ENCODE assay signal across 1 cellular context in the genomic region with DNA sequence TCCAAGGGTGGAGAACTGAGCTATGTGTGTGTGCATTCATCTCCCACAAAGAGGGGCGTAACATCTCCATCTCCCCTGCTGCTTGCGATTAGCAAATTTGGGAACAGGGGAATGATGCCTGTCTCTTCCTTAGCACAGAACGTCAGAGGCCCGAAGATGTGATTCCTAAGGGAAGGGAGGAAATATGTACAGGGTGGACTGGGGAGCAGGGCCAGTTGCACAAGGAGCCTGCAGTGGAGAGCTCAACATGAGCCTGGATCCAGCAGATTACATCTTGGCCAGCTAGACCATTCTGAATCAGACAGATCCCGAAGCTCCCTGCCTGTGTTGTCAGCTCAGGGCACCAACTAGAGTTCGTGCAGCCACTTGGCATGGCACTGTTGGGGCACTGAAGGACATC.
TF ChIP-seq lines count a peak whose summit lies in the region.

No MANE protein-coding gene starts in this region.

TF ChIP-seq in H1, 55 proteins besides CTCF, POLR2A, EP300 and RAD21:
- TF ChIP-seq GABPA (IDR thresholded peaks at IDR 0.05; ENCODE audit: borderline replicate concordance, insufficient read depth, low read length) (no peak), KDM5A (IDR thresholded peaks at IDR 0.05; ENCODE audit: low read length) (no peak), EGR1 (IDR thresholded peaks at IDR 0.05; ENCODE audit: borderline replicate concordance, low read depth, low read length) (no peak), TCF12 (IDR thresholded peaks at IDR 0.05; ENCODE audit: low read depth, low read length) (no peak), SRF (IDR thresholded peaks at IDR 0.05; ENCODE audit: low read depth, low read length) (no peak), RFX5 (IDR thresholded peaks at IDR 0.05; ENCODE audit: borderline replicate concordance, low read depth, low read length) (no peak), CHD2 (IDR thresholded peaks at IDR 0.05; ENCODE audit: low read length) (no peak), SP1 (IDR thresholded peaks at IDR 0.05; ENCODE audit: low read depth, low read length) (no peak), BCL11A (IDR thresholded peaks at IDR 0.05; ENCODE audit: low read depth in 2 of 2, low read length in 2 of 2) (no peak), CREB1 (IDR thresholded peaks at IDR 0.05) (no peak), NRF1 (IDR thresholded peaks at IDR 0.05; ENCODE audit: low read depth, low read length) (no peak), POLR2AphosphoS5 (IDR thresholded peaks at IDR 0.05; ENCODE audit: low read depth, low read length) (no peak)
- TF ChIP-seq, protein P1, sequence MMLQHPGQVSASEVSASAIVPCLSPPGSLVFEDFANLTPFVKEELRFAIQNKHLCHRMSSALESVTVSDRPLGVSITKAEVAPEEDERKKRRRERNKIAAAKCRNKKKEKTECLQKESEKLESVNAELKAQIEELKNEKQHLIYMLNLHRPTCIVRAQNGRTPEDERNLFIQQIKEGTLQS (IDR thresholded peaks at IDR 0.05; ENCODE audit: insufficient read depth, low read depth, low read length): no peak
TF ChIP-seq in H1: peak in this region for 0.
